In genomic region chr4:180805101-180805500, GRCh38 we compare ENCODE assay signal across 23 cellular contexts.
DNase-seq lines count a peak whose midpoint lies in the region; ATAC-seq, FAIRE-seq and TF ChIP-seq lines count a peak whose summit lies in the region.
"Had no signal": no experiment of that assay in that cellular context is flagged by ENCODE, and none has a peak within 500 bp of the region (broad histone marks: within the 10 kb centered on the region; RNA-seq: fewer than 3 reads in every experiment).

No MANE protein-coding gene starts in this region.

- H2AK5ac ChIP-seq in IMR-90 (ENCODE audit: low read depth, low read length), result no peak overlapping the region

- H3F3A ChIP-seq in MM.1S (ENCODE audit: insufficient read depth, low read length), result no peaks in the 10 kb centered on the region

- no peak overlapping the region for H4K8ac ChIP-seq in IMR-90 (ENCODE audit: low read depth in 2 of 2, low read length in 2 of 2)

- no peaks in the 10 kb centered on the region for H3K79me1 ChIP-seq in IMR-90 (ENCODE audit: low read depth in 1 of 2, low read length in 2 of 2)

- no peak overlapping the region for H3K56ac ChIP-seq in IMR-90 (ENCODE audit: extremely low read depth, insufficient read depth, low read length)

- TF ChIP-seq RAD21 in A549 (conservative IDR thresholded peaks at IDR 0.05 in 1 of 2, IDR thresholded peaks at IDR 0.05 in 1 of 2), result no peak
- no peak for TF ChIP-seq RAD21 in IMR-90 (IDR thresholded peaks at IDR 0.05; ENCODE audit: low read length)

- no TSS peak for BruUV-seq in IMR-90 (replicated peaks; lab: Mats Ljungman, UMichigan)

- no peak overlapping the region for H3K4me3 ChIP-seq in A549
- H3K4me3 ChIP-seq in IMR-90 (ENCODE audit: insufficient read depth, low read depth, low read length), result no peak overlapping the region
- H3K4me3 ChIP-seq in MM.1S (ENCODE audit: low read length), result peak overlapping the region; percentile 3; the same call in 1 of the 2 replicates
- H3K4me3 ChIP-seq in breast epithelium, result no peak overlapping the region
- H3K4me3 ChIP-seq: BLaER1 treated with 17β-estradiol and CSF1 and Interleukin-3, amounts not matched to agents 10 nM and 100 nM had no signal

- no peaks in the 10 kb centered on the region for H3K27me3 ChIP-seq in IMR-90 (ENCODE audit: control insufficient read depth, insufficient read depth, low read length)
- H3K27me3 ChIP-seq in MM.1S (replicated peaks; ENCODE audit: insufficient read depth, low read length), result no peaks in the 10 kb centered on the region
- H3K27me3 ChIP-seq in breast epithelium, result no peaks in the 10 kb centered on the region
- H3K27me3 ChIP-seq: BLaER1 treated with 17β-estradiol and CSF1 and Interleukin-3, amounts not matched to agents 10 nM and 100 nM had no signal

- no peaks in the 10 kb centered on the region for H3K9me3 ChIP-seq in A549
- no peaks in the 10 kb centered on the region for H3K9me3 ChIP-seq in IMR-90 (ENCODE audit: control insufficient read depth, insufficient read depth, low read length)
- H3K9me3 ChIP-seq in MM.1S (replicated peaks; ENCODE audit: insufficient read depth, low read length), result no peaks in the 10 kb centered on the region
- H3K9me3 ChIP-seq in breast epithelium, result no peaks in the 10 kb centered on the region
- H3K9me3 ChIP-seq: BLaER1 treated with 17β-estradiol and CSF1 and Interleukin-3, amounts not matched to agents 10 nM and 100 nM; Caco-2 had no signal

- TF ChIP-seq CTCF in A549 (IDR thresholded peaks at IDR 0.05) (no peak), IMR-90 (conservative IDR thresholded peaks at IDR 0.05; ENCODE audit: low read depth, low read length) (no peak), MM.1S (IDR thresholded peaks at IDR 0.05; ENCODE audit: low read length) (no peak), breast epithelium (IDR thresholded peaks at IDR 0.05) (no peak)

- TF ChIP-seq POLR2A in A549 (IDR thresholded peaks at IDR 0.05; ENCODE audit: low read length) (no peak), IMR-90 (IDR thresholded peaks at IDR 0.05; ENCODE audit: low read depth, low read length) (no peak), breast epithelium (IDR thresholded peaks at IDR 0.05) (no peak)

- H2AK9ac ChIP-seq in IMR-90 (replicated peaks; ENCODE audit: low read depth, low read length, poor library complexity), result no peak overlapping the region

- H2BK15ac ChIP-seq in IMR-90 (ENCODE audit: low read depth, low read length), result no peak overlapping the region

- no peak overlapping the region for H3K23ac ChIP-seq in IMR-90 (ENCODE audit: low read depth, low read length)

- no peak overlapping the region for H3K4me2 ChIP-seq in A549
- no peak overlapping the region for H3K4me2 ChIP-seq in IMR-90 (ENCODE audit: low read depth, low read length)
- H3K4me2 ChIP-seq in MM.1S (ENCODE audit: low read depth, low read length), result peak overlapping the region; percentile 40
- H3K4me2 ChIP-seq: BLaER1 treated with 17β-estradiol and CSF1 and Interleukin-3, amounts not matched to agents 10 nM and 100 nM had no signal

- H3K36me3 ChIP-seq in IMR-90 (ENCODE audit: control insufficient read depth, insufficient read depth, low read length) (no peaks in the 10 kb centered on the region), MM.1S (replicated peaks; ENCODE audit: insufficient read depth, low read length) (no peaks in the 10 kb centered on the region), breast epithelium (no peaks in the 10 kb centered on the region)
- H3K36me3 ChIP-seq: BLaER1 treated with 17β-estradiol and CSF1 and Interleukin-3, amounts not matched to agents 10 nM and 100 nM had no signal

- H2BK20ac ChIP-seq in IMR-90 (ENCODE audit: low read depth, low read length), result no peak overlapping the region

- H3K4ac ChIP-seq in IMR-90 (ENCODE audit: low read depth, low read length), result no peak overlapping the region

- 14% methylated on average over 4 of the region's 4 CpGs for WGBS in A549 (ENCODE audit: missing lambda C conversion rate)
- no CpG with 5 or more reads among the region's 4 CpGs for WGBS in IMR-90 (ENCODE audit: extremely low coverage in 2 of 2, insufficient read length in 1 of 2), 2 experiments

- CTCF ChIA-PET in A549 (lab: Yijun Ruan, JAX) (no interaction called here), IMR-90 (lab: Yijun Ruan, JAX) (interaction anchor here (0.6 kb wide), 1 partner anchor 73 kb away, joined by 3 read pairs; no protein-coding TSS in a partner anchor)

- no peak overlapping the region for H4K91ac ChIP-seq in IMR-90 (ENCODE audit: insufficient read depth, low read depth, low read length)

- H3K27ac ChIP-seq in A549 (no peak overlapping the region), IMR-90 (ENCODE audit: insufficient read depth, low read length) (no peak overlapping the region), MM.1S (ENCODE audit: low read length) (no peak overlapping the region), breast epithelium (no peak overlapping the region)
- H3K27ac ChIP-seq: BLaER1 treated with 17β-estradiol and CSF1 and Interleukin-3, amounts not matched to agents 10 nM and 100 nM; C4-2B had no signal

- H3K9me2 ChIP-seq in MM.1S (replicated peaks; ENCODE audit: insufficient read depth, low read length), result no peaks in the 10 kb centered on the region

- no peak overlapping the region for H3K14ac ChIP-seq in IMR-90 (replicated peaks; ENCODE audit: low read depth, low read length)

- ATAC-seq in A549 (no peak), IMR-90 (ENCODE audit: low read depth) (no peak), GM21723 (IDR thresholded peaks at IDR 0.05; ENCODE audit: unreplicated experiment) (no peak)
- ATAC-seq: CD8-positive, alpha-beta T cell had no signal

- H3K4me1 ChIP-seq in A549 (no peaks in the 10 kb centered on the region), IMR-90 (ENCODE audit: control insufficient read depth, insufficient read depth, low read length) (no peaks in the 10 kb centered on the region), MM.1S (ENCODE audit: low read length) (peaks cover 11% of the 10 kb centered on the region; the same call in 1 of the 2 replicates), breast epithelium (no peaks in the 10 kb centered on the region)
- H3K4me1 ChIP-seq: BLaER1 treated with 17β-estradiol and CSF1 and Interleukin-3, amounts not matched to agents 10 nM and 100 nM; Caco-2 had no signal

- POLR2A ChIA-PET in A549 (lab: Yijun Ruan, JAX) (no interaction called here), IMR-90 (lab: Charles Lee; ENCODE audit: unreplicated experiment) (interaction anchor here (0.7 kb wide), 1 partner anchor 510 kb away, joined by 13 read pairs; no protein-coding TSS in a partner anchor)

- dilution Hi-C loops in IMR-90 (cut with HindIII; ENCODE audit: low sequenced_read_pairs, unreplicated experiment), result no loop called here

- no peak overlapping the region for H2AFZ ChIP-seq in IMR-90 (replicated peaks; ENCODE audit: low read length, poor library complexity)
- H2AFZ ChIP-seq in MM.1S (ENCODE audit: low read length), result peak overlapping the region; percentile 8; the same call in 1 of the 2 replicates

- no peak for TF ChIP-seq EP300 in A549 (IDR thresholded peaks at IDR 0.05)

- H4K5ac ChIP-seq in IMR-90 (ENCODE audit: low read depth, low read length), result no peak overlapping the region

- H3K9ac ChIP-seq in IMR-90 (ENCODE audit: low read depth, low read length) (no peak overlapping the region), MM.1S (ENCODE audit: low read length) (no peak overlapping the region)
- H3K9ac ChIP-seq: BLaER1 treated with 17β-estradiol and CSF1 and Interleukin-3, amounts not matched to agents 10 nM and 100 nM had no signal

- H4K20me1 ChIP-seq in IMR-90 (ENCODE audit: insufficient read depth, low read length) (no peaks in the 10 kb centered on the region), MM.1S (ENCODE audit: insufficient read depth, low read length) (no peaks in the 10 kb centered on the region)
- H4K20me1 ChIP-seq: BLaER1 treated with 17β-estradiol and CSF1 and Interleukin-3, amounts not matched to agents 10 nM and 100 nM had no signal

- no peak for FAIRE-seq in A549 (lab: Jason Lieb, UNC)
- FAIRE-seq: A204.1, D721Med, G401.6, GM12891, GM19239 had no signal

- in situ Hi-C loops in IMR-90 (cut with MboI; ENCODE audit: low sequenced_read_pairs), result no loop called here

- no peak for DNase-seq in A549 (ENCODE audit: low read depth in 1 of 2, low spot score in 1 of 2)
- no peak for DNase-seq in IMR-90
- peak; percentile 35 for DNase-seq in MM.1S
- DNase-seq in RPMI8226, result peak; percentile 14
- DNase-seq in T-helper 2 cell, result no peak
- no peak for DNase-seq in NCI-H2171 treated with DMSO at 0.1 percent for 48 hours (lab: John Stamatoyannopoulos, UW)
- DNase-seq in breast epithelium (ENCODE audit: low spot score in 2 of 2), result no peak
- DNase-seq: 8988T; AML-193; Caco-2; Calu3; CD4-positive, alpha-beta T cell; CD8-positive, alpha-beta T cell; DMS79 treated with DMSO at 0.1 percent for 48 hours; GF-D8 had no signal

- H3K18ac ChIP-seq in IMR-90 (ENCODE audit: low read depth, low read length), result no peak overlapping the region

- no peak overlapping the region for H2BK5ac ChIP-seq in IMR-90 (ENCODE audit: low read depth, low read length, poor library complexity, severe bottlenecking)

- no peaks in the 10 kb centered on the region for H3K9me1 ChIP-seq in IMR-90 (ENCODE audit: insufficient read depth, low read length)

- intact Hi-C loops in IMR-90 (cut with micrococcal nuclease), result no loop called here
- intact Hi-C loops in breast epithelium (cut with DNase I; ENCODE audit: low total_unique reads), result no loop called here

- H2BK120ac ChIP-seq in IMR-90 (ENCODE audit: low read depth, low read length), result no peak overlapping the region

- H3K79me2 ChIP-seq in MM.1S (ENCODE audit: low read length), result no peaks in the 10 kb centered on the region

TF ChIP-seq in A549, 52 proteins besides CTCF, POLR2A, EP300 and RAD21:
- TF ChIP-seq MAFK (IDR thresholded peaks at IDR 0.05; ENCODE audit: partially characterized antibody) (peak; percentile 28), TP53 (CRISPR knock-in tag; IDR thresholded peaks at IDR 0.05) (no peak)

TF ChIP-seq in IMR-90, 13 proteins besides CTCF, POLR2A, EP300 and RAD21 (continues in another document):
- TF ChIP-seq USF2 (IDR thresholded peaks at IDR 0.05; ENCODE audit: low read depth, low read length) (no peak), BHLHE40 (IDR thresholded peaks at IDR 0.05; ENCODE audit: low read depth, low read length) (no peak), MAZ (IDR thresholded peaks at IDR 0.05; ENCODE audit: borderline replicate concordance, low read depth, low read length) (no peak), MAFK (IDR thresholded peaks at IDR 0.05; ENCODE audit: low read depth, low read length) (peak; percentile 69), RCOR1 (IDR thresholded peaks at IDR 0.05; ENCODE audit: insufficient replicate concordance, low read length) (no peak)

Comparison
In these comparisons a context has a peak if more than half of its experiments do, and no peak if none do; other contexts are left out.
1. DNase-seq: peak in MM.1S (single experiment) and RPMI8226 (single experiment); none in A549 (0 of 2), IMR-90 (single experiment), T-helper 2 cell (0 of 5), NCI-H2171 treated with DMSO at 0.1 percent for 48 hours (single experiment) and breast epithelium (0 of 2).